In genomic region chr9:14203366-14204056, GRCh38 we compare ENCODE assay signal across 10 cellular contexts.
DNase-seq lines count a peak whose midpoint lies in the region; ATAC-seq, FAIRE-seq and TF ChIP-seq lines count a peak whose summit lies in the region.
"Had no signal": no experiment of that assay in that cellular context is flagged by ENCODE, and none has a peak within 500 bp of the region (broad histone marks: within the 10 kb centered on the region; RNA-seq: fewer than 3 reads in every experiment).

No MANE protein-coding gene starts in this region.

- TF ChIP-seq EP300 in A549 (IDR thresholded peaks at IDR 0.05) (no peak), SK-N-SH (IDR thresholded peaks at IDR 0.05; ENCODE audit: borderline replicate concordance in 1 of 2, low read depth in 1 of 2, low read length in 1 of 2) (no peak), gastroesophageal sphincter (IDR thresholded peaks at IDR 0.05) (no peak)

- H3K18ac ChIP-seq in neuronal stem cell (ENCODE audit: low read length), result no peak overlapping the region

- H3K4me2 ChIP-seq in A549, result no peak overlapping the region
- no peak overlapping the region for H3K4me2 ChIP-seq in SK-N-SH
- no peak overlapping the region for H3K4me2 ChIP-seq in neuronal stem cell (ENCODE audit: insufficient read depth, low read length, poor library complexity, severe bottlenecking)

- H2AK5ac ChIP-seq in neuronal stem cell (ENCODE audit: low read depth, low read length), result no peak overlapping the region

- H2BK5ac ChIP-seq in neuronal stem cell (ENCODE audit: low read length), result no peak overlapping the region

- peak overlapping the region in 1 of 2 experiments; percentile 35; a peak in 2 of 6 replicates for H3K27ac ChIP-seq in A549
- peak overlapping the region in 1 of 2 experiments; percentile 80; a peak in 3 of 4 replicates for H3K27ac ChIP-seq in SK-N-SH (ENCODE audit: low read depth in 2 of 2, low read length in 1 of 2)
- peak overlapping the region; percentile 67 to 81 (median 78) for H3K27ac ChIP-seq in gastroesophageal sphincter
- no peak overlapping the region for H3K27ac ChIP-seq in neuronal stem cell (replicated peaks; ENCODE audit: low read length)
- H3K27ac ChIP-seq: cardiac muscle cell had no signal

- TF ChIP-seq POLR2A in A549 (IDR thresholded peaks at IDR 0.05; ENCODE audit: low read length) (no peak), gastroesophageal sphincter (IDR thresholded peaks at IDR 0.05) (no peak)

- H3K9me3 ChIP-seq in A549 (no peaks in the 10 kb centered on the region), SK-N-SH (no peaks in the 10 kb centered on the region), gastroesophageal sphincter (no peaks in the 10 kb centered on the region), neuronal stem cell (replicated peaks in 1 of 2; ENCODE audit: control insufficient read depth in 2 of 2, insufficient read depth in 1 of 2, low read depth in 1 of 2, low read length in 2 of 2) (no peaks in the 10 kb centered on the region)

- H3K9me2 ChIP-seq in SK-N-SH, result no peaks in the 10 kb centered on the region

- H2BK15ac ChIP-seq in neuronal stem cell (ENCODE audit: low read length), result no peak overlapping the region

- H2AFZ ChIP-seq in SK-N-SH (ENCODE audit: low read depth) (no peak overlapping the region), neuronal stem cell (ENCODE audit: low read length) (peak overlapping the region; percentile 63)

- H3K23ac ChIP-seq in neuronal stem cell (ENCODE audit: low read depth, low read length, poor library complexity), result no peak overlapping the region

- no peak for TF ChIP-seq RAD21 in A549 (conservative IDR thresholded peaks at IDR 0.05 in 1 of 2, IDR thresholded peaks at IDR 0.05 in 1 of 2)
- no peak for TF ChIP-seq RAD21 in SK-N-SH (IDR thresholded peaks at IDR 0.05; ENCODE audit: low read length)

- WGBS in A549 (ENCODE audit: missing lambda C conversion rate), result 90% methylated on average over 12 of the region's 12 CpGs
- WGBS in SK-N-SH (ENCODE audit: low lambda C conversion rate), result 74% methylated on average over 12 of the region's 12 CpGs
- WGBS in gastroesophageal sphincter (ENCODE audit: low coverage in 1 of 2), 2 donors, result 19 to 20% methylated on average over 9 of the region's 12 CpGs
- no CpG with 5 or more reads among the region's 12 CpGs for WGBS in neuronal stem cell (ENCODE audit: extremely low coverage in 2 of 2, insufficient read length in 2 of 2, insufficient replicate concordance in 1 of 2), 2 donors

- H3K9ac ChIP-seq in SK-N-SH (no peak overlapping the region), neuronal stem cell (ENCODE audit: low read depth, low read length, poor library complexity) (no peak overlapping the region)

- H2BK120ac ChIP-seq in neuronal stem cell (ENCODE audit: low read depth, low read length), result no peak overlapping the region

- TF ChIP-seq CTCF in A549 (IDR thresholded peaks at IDR 0.05) (no peak), SK-N-SH (IDR thresholded peaks at IDR 0.05) (no peak), gastroesophageal sphincter (IDR thresholded peaks at IDR 0.05) (peak in 2 of 4 experiments; percentile 6 to 8)

- no peaks in the 10 kb centered on the region for H4K20me1 ChIP-seq in SK-N-SH (ENCODE audit: insufficient read depth)

- H4K91ac ChIP-seq in neuronal stem cell (ENCODE audit: low read depth, low read length, poor library complexity), result no peak overlapping the region

- H3K4me1 ChIP-seq in A549 (peaks cover 53% of the 10 kb centered on the region), SK-N-SH (ENCODE audit: control insufficient read depth in 1 of 2, insufficient read depth in 2 of 2, low read depth in 1 of 2, low read length in 1 of 2) (peaks cover 22 to 36% of the 10 kb centered on the region in 2 experiments; a peak in 3 of 4 replicates), gastroesophageal sphincter (peaks cover 16 to 89% (median 28%) of the 10 kb centered on the region in 3 donors), neuronal stem cell (ENCODE audit: control insufficient read depth in 2 of 2, insufficient read depth in 1 of 2, low read depth in 1 of 2, low read length in 2 of 2) (no peaks in the 10 kb centered on the region)

- peaks cover 10% of the 10 kb centered on the region for H3F3A ChIP-seq in SK-N-SH (replicated peaks; ENCODE audit: insufficient read depth)

- H3K79me1 ChIP-seq in neuronal stem cell (ENCODE audit: low read depth, low read length), result no peaks in the 10 kb centered on the region

- POLR2A ChIA-PET in A549 (lab: Yijun Ruan, JAX), result no interaction called here
- POLR2A ChIA-PET in SK-N-SH (lab: Yijun Ruan, JAX), result no interaction called here

- H3K36me3 ChIP-seq in SK-N-SH (replicated peaks in 1 of 2; ENCODE audit: control insufficient read depth in 1 of 2, insufficient read depth in 2 of 2, low read length in 1 of 2) (no peaks in the 10 kb centered on the region), gastroesophageal sphincter (no peaks in the 10 kb centered on the region), neuronal stem cell (replicated peaks in 1 of 2; ENCODE audit: control insufficient read depth in 2 of 2, insufficient read depth in 2 of 2, low read length in 2 of 2) (no peaks in the 10 kb centered on the region)
- H3K36me3 ChIP-seq: cardiac muscle cell had no signal

- ATAC-seq in A549 (no peak), gastroesophageal sphincter (peak; percentile 48), GM19463 (IDR thresholded peaks at IDR 0.05; ENCODE audit: unreplicated experiment) (no peak), GM18861 (IDR thresholded peaks at IDR 0.05; ENCODE audit: unreplicated experiment) (no peak)

- H4K8ac ChIP-seq in neuronal stem cell (ENCODE audit: low read depth, low read length), result no peak overlapping the region

- CTCF ChIA-PET in A549 (lab: Yijun Ruan, JAX), result interaction anchor here (1.1 to 1.5 kb wide), 2 partner anchors 18 to 77 kb away, joined by 3 to 5 read pairs; no protein-coding TSS in a partner anchor
- CTCF ChIA-PET in SK-N-SH (lab: Yijun Ruan, JAX), result interaction anchor here (1.6 kb wide), 1 partner anchor 1169 kb away, joined by 3 read pairs; no protein-coding TSS in a partner anchor

- no peak overlapping the region for H2BK12ac ChIP-seq in neuronal stem cell (ENCODE audit: low read length)

- no peak overlapping the region for H3K14ac ChIP-seq in neuronal stem cell (ENCODE audit: low read length)

- no peak for FAIRE-seq in A549 (lab: Jason Lieb, UNC)
- FAIRE-seq: TTC549 had no signal

- H3K4ac ChIP-seq in neuronal stem cell (ENCODE audit: low read length), result no peak overlapping the region

- H3K27me3 ChIP-seq in SK-N-SH (ENCODE audit: insufficient read depth) (no peaks in the 10 kb centered on the region), gastroesophageal sphincter (no peaks in the 10 kb centered on the region), neuronal stem cell (ENCODE audit: control insufficient read depth in 3 of 3, insufficient read depth in 3 of 3, low read depth in 1 of 3, low read length in 3 of 3) (no peaks in the 10 kb centered on the region)
- H3K27me3 ChIP-seq: cardiac muscle cell had no signal

- DNase-seq in A549 (ENCODE audit: low read depth in 1 of 2, low spot score in 1 of 2), result no peak
- peak; percentile 22 for DNase-seq in SK-N-SH
- no peak for DNase-seq in neuronal stem cell (ENCODE audit: low spot score)
- DNase-seq in NCI-H1436 treated with DMSO at 0.1 percent for 48 hours (lab: John Stamatoyannopoulos, UW), result no peak
- DNase-seq in NCI-H345 (lab: John Stamatoyannopoulos, UW), result no peak

- peaks cover 75% of the 10 kb centered on the region for H3K79me2 ChIP-seq in SK-N-SH (ENCODE audit: insufficient read depth)

- H3K4me3 ChIP-seq in A549, result no peak overlapping the region
- no peak overlapping the region; a peak in 1 of 4 replicates for H3K4me3 ChIP-seq in SK-N-SH (ENCODE audit: low read depth in 2 of 2, low read length in 1 of 2)
- H3K4me3 ChIP-seq in gastroesophageal sphincter, result no peak overlapping the region
- H3K4me3 ChIP-seq in neuronal stem cell (ENCODE audit: low read length in 2 of 2), result no peak overlapping the region
- H3K4me3 ChIP-seq: cardiac muscle cell had no signal

TF ChIP-seq in A549, 52 proteins besides CTCF, POLR2A, EP300 and RAD21:
- TF ChIP-seq TFCP2L1 (CRISPR knock-in tag; IDR thresholded peaks at IDR 0.05) (no peak), GATA3 (IDR thresholded peaks at IDR 0.05; ENCODE audit: borderline replicate concordance) (no peak), MAFK (IDR thresholded peaks at IDR 0.05; ENCODE audit: partially characterized antibody) (peak; percentile 82)

TF ChIP-seq in SK-N-SH, 30 proteins besides CTCF, POLR2A, EP300 and RAD21:
- TF ChIP-seq, protein P1, sequence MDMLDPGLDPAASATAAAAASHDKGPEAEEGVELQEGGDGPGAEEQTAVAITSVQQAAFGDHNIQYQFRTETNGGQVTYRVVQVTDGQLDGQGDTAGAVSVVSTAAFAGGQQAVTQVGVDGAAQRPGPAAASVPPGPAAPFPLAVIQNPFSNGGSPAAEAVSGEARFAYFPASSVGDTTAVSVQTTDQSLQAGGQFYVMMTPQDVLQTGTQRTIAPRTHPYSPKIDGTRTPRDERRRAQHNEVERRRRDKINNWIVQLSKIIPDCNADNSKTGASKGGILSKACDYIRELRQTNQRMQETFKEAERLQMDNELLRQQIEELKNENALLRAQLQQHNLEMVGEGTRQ (IDR thresholded peaks at IDR 0.05; ENCODE audit: borderline replicate concordance, low read depth, low read length), result no peak
- TF ChIP-seq EZH2phosphoT487 (IDR thresholded peaks at IDR 0.05; ENCODE audit: borderline replicate concordance, low read depth) (no peak), JUND (IDR thresholded peaks at IDR 0.05) (no peak), YY1 (IDR thresholded peaks at IDR 0.05; ENCODE audit: low read depth) (peak; percentile 69; the same call in 1 of the 2 replicates), NFIC (IDR thresholded peaks at IDR 0.05; ENCODE audit: borderline replicate concordance) (peak; percentile 26; the same call in 1 of the 2 replicates), NRF1 (IDR thresholded peaks at IDR 0.05; ENCODE audit: low read depth, low read length) (no peak), RFX5 (IDR thresholded peaks at IDR 0.05; ENCODE audit: low read length) (no peak)
TF ChIP-seq in SK-N-SH: peak in this region for 2.
